Comparison of ENCODE assay signal across 1 cellular context in genomic region chr20:49278036-49278816, GRCh38.
TF ChIP-seq lines count a peak whose summit lies in the region.

ZNFX1 (minus strand) TSS chr20:49278057; CDS start chr20:49275839, 2,218 bp downstream.

TF ChIP-seq in HepG2, 621 proteins besides CTCF, POLR2A, EP300 and RAD21 (continued from another document and continues in another):
- TF ChIP-seq ZNF598 (CRISPR knock-in tag; IDR thresholded peaks at IDR 0.05; ENCODE audit: borderline replicate concordance) (no peak), ZNF205 (CRISPR knock-in tag; IDR thresholded peaks at IDR 0.05) (peak; percentile 88), RBM22 (optimal IDR thresholded peaks at IDR 0.05; ENCODE audit: low read length) (peak; percentile 97), ZSCAN31 (CRISPR knock-in tag; IDR thresholded peaks at IDR 0.05; ENCODE audit: low read depth) (peak; percentile 97), SOX13 (IDR thresholded peaks at IDR 0.05) (peak; percentile 88), SOX13 (CRISPR knock-in tag; conservative IDR thresholded peaks at IDR 0.05 in 1 of 2, IDR thresholded peaks at IDR 0.05 in 1 of 2) (peak in 1 of 2 experiments; percentile 71; a peak in 2 of 4 replicates), LBX2 (CRISPR knock-in tag; IDR thresholded peaks at IDR 0.05; ENCODE audit: borderline replicate concordance) (no peak), ESRRA (CRISPR knock-in tag; IDR thresholded peaks at IDR 0.05; ENCODE audit: low read depth) (peak; percentile 68; the same call in 1 of the 2 replicates), ZNF703 (CRISPR knock-in tag; IDR thresholded peaks at IDR 0.05; ENCODE audit: borderline replicate concordance) (peak; percentile 95), HBP1 (CRISPR knock-in tag; IDR thresholded peaks at IDR 0.05; ENCODE audit: low read depth) (peak; percentile 98), ZBTB14 (CRISPR knock-in tag; IDR thresholded peaks at IDR 0.05) (peak; percentile 55), MED13 (CRISPR knock-in tag; IDR thresholded peaks at IDR 0.05) (peak; percentile 96), ZNF3 (CRISPR knock-in tag; IDR thresholded peaks at IDR 0.05) (peak; percentile 80), ZNF230 (CRISPR knock-in tag; IDR thresholded peaks at IDR 0.05) (no peak), ZBTB34 (CRISPR knock-in tag; IDR thresholded peaks at IDR 0.05) (peak; percentile 74; the same call in 1 of the 2 replicates), ZBTB37 (CRISPR knock-in tag; IDR thresholded peaks at IDR 0.05) (peak; percentile 82; the same call in 1 of the 2 replicates), NFE2L1 (CRISPR knock-in tag; IDR thresholded peaks at IDR 0.05; ENCODE audit: borderline replicate concordance) (0 out of 2 replicates have a peak, but pooled peaks have one; percentile 9), SALL2 (CRISPR knock-in tag; IDR thresholded peaks at IDR 0.05) (peak; percentile 98), ZNF562 (CRISPR knock-in tag; IDR thresholded peaks at IDR 0.05; ENCODE audit: borderline replicate concordance) (no peak; the same call in 1 of the 2 replicates), ELK4 (CRISPR knock-in tag; IDR thresholded peaks at IDR 0.05; ENCODE audit: borderline replicate concordance) (no peak), PRDM4 (CRISPR knock-in tag; IDR thresholded peaks at IDR 0.05; ENCODE audit: borderline replicate concordance) (peak; percentile 96), SMYD3 (CRISPR knock-in tag; IDR thresholded peaks at IDR 0.05) (peak; percentile 96), SMAD9 (CRISPR knock-in tag; IDR thresholded peaks at IDR 0.05) (no peak), ZHX2 (IDR thresholded peaks at IDR 0.05; ENCODE audit: low read depth) (peak; percentile 86), ZHX2 (CRISPR knock-in tag; IDR thresholded peaks at IDR 0.05; ENCODE audit: borderline replicate concordance) (peak; percentile 98; the same call in 1 of the 2 replicates), TCF12 (IDR thresholded peaks at IDR 0.05) (no peak), TCF12 (CRISPR knock-in tag; IDR thresholded peaks at IDR 0.05) (peak; percentile 99), TBP (CRISPR knock-in tag; IDR thresholded peaks at IDR 0.05) (peak; percentile 83; the same call in 1 of the 2 replicates), ZBTB46 (CRISPR knock-in tag; IDR thresholded peaks at IDR 0.05; ENCODE audit: borderline replicate concordance) (peak; percentile 96; the same call in 1 of the 2 replicates), ZNF280D (CRISPR knock-in tag; IDR thresholded peaks at IDR 0.05) (peak; percentile 38; the same call in 1 of the 2 replicates), TAF15 (IDR thresholded peaks at IDR 0.05; ENCODE audit: low read depth, low read length, poor library complexity, severe bottlenecking) (no peak), HCFC1 (IDR thresholded peaks at IDR 0.05; ENCODE audit: low read depth, low read length) (peak; percentile 96), ATRX (CRISPR knock-in tag; IDR thresholded peaks at IDR 0.05; ENCODE audit: borderline replicate concordance) (peak; percentile 21; the same call in 1 of the 2 replicates)
